ENCODE assay signal across 8 cellular contexts in the genomic region with DNA sequence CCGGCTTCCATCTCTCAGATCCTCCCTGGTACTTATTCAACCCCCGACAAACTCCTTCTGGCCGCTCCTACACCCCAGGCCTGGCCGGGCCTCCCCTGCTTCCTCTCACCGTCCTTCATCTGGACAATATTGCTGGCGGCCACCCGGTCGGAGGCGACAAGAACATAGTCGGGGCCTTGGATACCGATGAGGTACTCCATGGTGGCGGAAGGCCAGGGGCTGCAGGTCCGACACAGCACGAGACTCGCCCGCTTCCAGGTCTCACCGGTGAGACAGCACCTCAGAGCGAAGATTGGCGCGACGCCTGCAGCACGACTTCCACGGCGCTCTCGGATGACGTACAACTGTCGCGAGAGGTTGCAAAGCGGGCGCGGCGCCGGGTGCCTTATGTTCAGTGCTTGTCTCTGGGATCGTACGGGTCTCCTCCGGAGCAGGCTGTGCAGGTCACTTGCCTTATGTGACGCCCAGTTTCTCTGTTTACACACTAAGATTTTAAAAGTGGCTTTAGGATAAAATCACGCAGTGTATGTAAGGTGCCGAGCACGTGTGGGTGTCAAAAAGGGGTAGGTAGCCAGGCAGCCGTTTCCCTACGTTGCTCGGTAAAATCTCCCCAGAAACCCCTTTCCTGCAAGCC. TPM values are rescaled to one million over a fixed set of nuclear protein-coding genes. Genes with fewer than 3 reads are reported as not detected.
DNase-seq lines count a peak whose midpoint lies in the region; ATAC-seq and TF ChIP-seq lines count a peak whose summit lies in the region.

A gene (minus strand): TSS at position 294 of the 634 bp plus-strand sequence. CDS start 94 bp downstream, at position 200.

- H3K36me3 Mint-ChIP-seq in immature natural killer cell = peaks cover 0 to 1% (median 0%) of the 10 kb centered on the region in 3 donors

- peaks cover 1 to 20% (median 12%) of the 10 kb centered on the region in 3 donors for H3K27me3 Mint-ChIP-seq in immature natural killer cell (ENCODE audit: low read depth in 3 of 3)

- H2AFZ ChIP-seq in smooth muscle cell (ENCODE audit: low read depth) = peak within 1 kb of the TSS; percentile 97

- H3K4me2 ChIP-seq in smooth muscle cell = peak within 1 kb of the TSS; percentile 87

- peak within 1 kb of the TSS; percentile 93 for H3K4me3 ChIP-seq in smooth muscle cell

- ATAC-seq in GM19023 (IDR thresholded peaks at IDR 0.05; ENCODE audit: unreplicated experiment) (peak; percentile 85), HG03280 (IDR thresholded peaks at IDR 0.05; ENCODE audit: unreplicated experiment) (peak; percentile 82)

- H3K9me3 ChIP-seq in smooth muscle cell (replicated peaks; ENCODE audit: low read depth) = no peaks in the 10 kb centered on the region

- H3K4me1 Mint-ChIP-seq in immature natural killer cell = peaks cover 41 to 59% of the 10 kb centered on the region in 2 donors

- H3K27ac Mint-ChIP-seq in immature natural killer cell = peak within 1 kb of the TSS; percentile 94 to 99 (median 98)

- WGBS in smooth muscle cell (ENCODE audit: low lambda C conversion rate) = under 1% methylated on average over 42 of the region's 43 CpGs

- peak within 1 kb of the TSS; percentile 81 for H3K27ac ChIP-seq in smooth muscle cell (ENCODE audit: low read depth)

- DNase-seq in AG08396 (ENCODE audit: low spot score) = peak; percentile 90
- DNase-seq in NCI-H446 (lab: John Stamatoyannopoulos, UW) = peak; percentile 93 to 98
- peak; percentile 93 for DNase-seq in activated CD4-positive, CD25-positive, alpha-beta regulatory T cell treated with anti-CD3 and anti-CD28 coated beads, Interleukin-2, amount 50 U/mL, for 16 hours (ENCODE audit: low read depth, low spot score)
- DNase-seq in central memory CD4-positive, alpha-beta T cell = peak; percentile 93
- DNase-seq in immature natural killer cell = peak; percentile 92 to 94 (median 93)
- peak; percentile 83 for DNase-seq in smooth muscle cell (lab: John Stamatoyannopoulos, UW; ENCODE audit: unreplicated experiment)

- peak within 1 kb of the TSS; percentile 99 for H3K9ac ChIP-seq in smooth muscle cell (ENCODE audit: low read depth)

- H3F3A ChIP-seq in smooth muscle cell (ENCODE audit: low read depth) = peaks cover 6% of the 10 kb centered on the region

- TF ChIP-seq CTCF in smooth muscle cell (IDR thresholded peaks at IDR 0.05; ENCODE audit: borderline replicate concordance, insufficient read depth, poor library complexity, severe bottlenecking) = no peak

- no peaks in the 10 kb centered on the region for H3K9me3 Mint-ChIP-seq in immature natural killer cell

- peaks cover 26% of the 10 kb centered on the region for H3K4me1 ChIP-seq in smooth muscle cell (ENCODE audit: low read depth)

- peaks cover 26% of the 10 kb centered on the region for H3K27me3 ChIP-seq in smooth muscle cell (ENCODE audit: low read depth)

- H3K36me3 ChIP-seq in smooth muscle cell (ENCODE audit: low read depth) = no peaks in the 10 kb centered on the region

- peaks cover 31% of the 10 kb centered on the region for H4K20me1 ChIP-seq in smooth muscle cell (ENCODE audit: low read depth)

- H3K79me2 ChIP-seq in smooth muscle cell (ENCODE audit: low read depth) = peaks cover 50% of the 10 kb centered on the region

- H3K4me3 Mint-ChIP-seq in immature natural killer cell = peak within 1 kb of the TSS; percentile 97 to 100 (median 100)

RNA-seq across cellular contexts. Expression of the gene that starts here (rescaled TPM):
- polyA plus RNA-seq in immature natural killer cell = 100 to 1,000 TPM in 1 of 3 donors, 10 to 100 TPM in 2; 83.2 to 108 (median 89.7) TPM
- total RNA-seq in smooth muscle cell = 41.0 and 51.6 TPM in 2 replicates
- 105 and 110 TPM in 2 replicates for polyA plus RNA-seq in smooth muscle cell

Comparison
In these comparisons a context has a peak if more than half of its experiments do, and no peak if none do; other contexts are left out.
1. Peak in every context shown above with its lines: DNase-seq, ATAC-seq, H3K4me3 ChIP-seq and H3K27ac ChIP-seq.